In the genomic region with DNA sequence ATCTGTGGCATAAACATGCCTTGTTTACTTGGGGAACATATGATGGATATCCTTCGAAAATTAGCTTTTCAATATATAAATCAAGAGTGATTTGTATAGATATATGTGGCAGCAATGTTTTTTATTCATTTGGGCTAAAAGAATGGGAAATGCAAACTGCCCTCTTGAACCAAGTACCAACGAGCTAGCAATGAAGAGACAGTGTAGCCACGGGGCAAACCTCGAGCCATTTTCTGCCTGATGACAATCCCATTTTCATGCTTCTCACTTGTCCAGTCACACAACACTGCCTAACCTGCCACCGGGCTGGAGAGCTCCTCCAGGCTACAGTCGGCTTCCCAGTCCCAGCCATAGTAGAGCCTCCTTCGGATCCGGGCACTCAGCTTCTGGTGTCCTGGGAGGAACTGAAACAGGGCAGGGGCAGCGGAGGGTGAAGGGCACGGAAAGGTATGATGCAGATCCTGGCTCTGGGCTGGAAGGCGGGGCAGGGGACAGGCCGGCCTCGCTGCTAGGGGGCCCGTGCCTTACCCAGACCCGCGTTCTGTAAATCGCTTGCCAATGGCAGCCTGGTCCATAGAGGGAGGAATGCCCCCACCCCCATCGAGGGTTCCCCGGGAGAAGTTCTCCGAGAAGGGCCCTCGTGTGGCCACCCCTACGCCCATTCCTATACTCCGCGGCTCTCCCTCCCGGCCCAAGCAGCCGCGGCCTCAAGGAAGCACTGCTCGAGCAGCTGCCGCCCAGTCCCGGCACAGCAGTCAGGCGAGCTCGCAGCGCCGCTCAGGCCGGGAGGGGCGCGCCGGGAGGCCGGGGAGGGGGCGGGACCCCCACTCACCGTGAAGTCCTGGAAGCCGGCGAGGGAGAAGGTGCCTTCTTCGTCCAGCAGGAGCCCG, we compare ENCODE assay signal across 8 cellular contexts.
DNase-seq lines count a peak whose midpoint lies in the region; ATAC-seq and TF ChIP-seq lines count a peak whose summit lies in the region.

No MANE protein-coding gene starts in this region.

- H3K9ac ChIP-seq in OCI-LY1 (ENCODE audit: low read length) (peak overlapping the region; percentile 89), rectal smooth muscle tissue (ENCODE audit: low read length) (peak overlapping the region; percentile 67)

- TF ChIP-seq CTCF in OCI-LY1 (IDR thresholded peaks at IDR 0.05; ENCODE audit: low read length): peak; percentile 16; the same call in 1 of the 2 replicates

- ATAC-seq in GM18508 (IDR thresholded peaks at IDR 0.05; ENCODE audit: insufficient read depth, unreplicated experiment): peak; percentile 21
- peak; percentile 11 for ATAC-seq in HG02981 (IDR thresholded peaks at IDR 0.05; ENCODE audit: unreplicated experiment)

- H3K79me2 ChIP-seq in OCI-LY1 (ENCODE audit: insufficient read depth, low read length): peaks cover 8% of the 10 kb centered on the region; the same call in 1 of the 2 replicates

- no peaks in the 10 kb centered on the region for H3K27me3 ChIP-seq in OCI-LY1 (ENCODE audit: insufficient read depth, low read length)
- H3K27me3 ChIP-seq in rectal smooth muscle tissue (ENCODE audit: control insufficient read depth, insufficient read depth, low read length): no peaks in the 10 kb centered on the region

- H3K36me3 ChIP-seq in OCI-LY1 (ENCODE audit: insufficient read depth, low read length): peaks cover 41% of the 10 kb centered on the region
- peaks cover 24% of the 10 kb centered on the region for H3K36me3 ChIP-seq in rectal smooth muscle tissue (ENCODE audit: control insufficient read depth, insufficient read depth, low read length)

- H2AFZ ChIP-seq in OCI-LY1 (ENCODE audit: low read length): no peak overlapping the region

- no peaks in the 10 kb centered on the region for H3K9me3 ChIP-seq in OCI-LY1 (ENCODE audit: low read length)

- peak overlapping the region; percentile 91 for H3K4me2 ChIP-seq in OCI-LY1 (ENCODE audit: low read length)

- no peaks in the 10 kb centered on the region for H3K9me2 ChIP-seq in OCI-LY1 (ENCODE audit: low read depth, low read length)

- DNase-seq in ACHN (peak; percentile 51), anterior cingulate cortex (lab: John Stamatoyannopoulos, UW) (peak in 39 of 58 donors; percentile 18 to 83 (median 60)), hepatic stellate cell (ENCODE audit: low spot score) (peak; percentile 58), NCI-H1048 (lab: John Stamatoyannopoulos, UW) (no peak)

- in situ Hi-C loops in ACHN (cut with HindIII; ENCODE audit: low pct_ligation_motif_present, low pct_unique_long_range_greater_than_20kb, low sequenced_read_pairs): no loop called here

- H3F3A ChIP-seq in OCI-LY1 (ENCODE audit: insufficient read depth, low read length): no peaks in the 10 kb centered on the region; the same call in 1 of the 2 replicates

- peak overlapping the region; percentile 93 for H3K27ac ChIP-seq in OCI-LY1 (ENCODE audit: low read depth, low read length, poor library complexity, severe bottlenecking)
- H3K27ac ChIP-seq in rectal smooth muscle tissue (ENCODE audit: low read depth, low read length): peak overlapping the region; percentile 98

- H4K20me1 ChIP-seq in OCI-LY1 (ENCODE audit: insufficient read depth, low read length): no peaks in the 10 kb centered on the region

- H3K4me3 ChIP-seq in OCI-LY1 (ENCODE audit: low read depth, low read length, poor library complexity, severe bottlenecking): peak overlapping the region; percentile 91
- peak overlapping the region; percentile 85 for H3K4me3 ChIP-seq in rectal smooth muscle tissue (ENCODE audit: low read length)

- H3K4me1 ChIP-seq in OCI-LY1 (ENCODE audit: insufficient read depth, low read length, severe bottlenecking): peaks cover 25% of the 10 kb centered on the region
- peaks cover 14% of the 10 kb centered on the region for H3K4me1 ChIP-seq in rectal smooth muscle tissue (ENCODE audit: control insufficient read depth, insufficient read depth, low read length)
